Comparison of ENCODE assay signal across 1 cellular context in the genomic region with DNA sequence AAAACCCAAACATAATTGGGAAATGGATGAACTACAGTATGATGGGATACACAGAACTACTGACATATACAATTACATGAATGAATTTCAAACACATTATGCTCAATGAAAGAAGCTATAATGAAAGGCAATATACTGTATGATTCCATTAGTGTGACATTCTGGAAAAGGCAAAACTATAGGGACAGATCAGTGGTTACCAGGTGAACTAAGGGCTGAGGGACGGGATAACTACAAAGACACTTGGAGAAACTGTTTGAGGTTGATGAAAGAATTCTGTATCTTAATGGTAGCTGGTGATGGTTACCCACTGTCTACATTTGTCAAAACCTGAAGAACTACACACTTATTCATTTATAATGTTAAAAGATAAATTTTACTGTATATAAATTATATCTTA.
TF ChIP-seq lines count a peak whose summit lies in the region.

No MANE protein-coding gene starts in this region.

TF ChIP-seq in endothelial cell of umbilical vein, 7 proteins besides CTCF, POLR2A, EP300 and RAD21:
- TF ChIP-seq GATA2 (IDR thresholded peaks at IDR 0.05; ENCODE audit: insufficient read depth, insufficient read length, low read depth, low read length): no peak
- TF ChIP-seq POLR2AphosphoS5 (IDR thresholded peaks at IDR 0.05; ENCODE audit: insufficient read depth, low read depth, low read length): no peak
- no peak for TF ChIP-seq EZH2 (IDR thresholded peaks at IDR 0.05; ENCODE audit: borderline replicate concordance, low read depth, low read length, severe bottlenecking)
- TF ChIP-seq, protein P1, sequence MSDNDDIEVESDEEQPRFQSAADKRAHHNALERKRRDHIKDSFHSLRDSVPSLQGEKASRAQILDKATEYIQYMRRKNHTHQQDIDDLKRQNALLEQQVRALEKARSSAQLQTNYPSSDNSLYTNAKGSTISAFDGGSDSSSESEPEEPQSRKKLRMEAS (IDR thresholded peaks at IDR 0.05; ENCODE audit: insufficient read depth, insufficient read length): no peak
- TF ChIP-seq MYC (IDR thresholded peaks at IDR 0.05; ENCODE audit: low read depth, low read length): no peak
- no peak for TF ChIP-seq FOS (IDR thresholded peaks at IDR 0.05; ENCODE audit: borderline replicate concordance, insufficient read depth, low read length)
- no peak for TF ChIP-seq JUN (IDR thresholded peaks at IDR 0.05; ENCODE audit: borderline replicate concordance, insufficient read depth, insufficient read length, low read depth)
TF ChIP-seq in endothelial cell of umbilical vein: peak in this region for 0.
